20 cellular contexts compared by ENCODE assay signal in the genomic region with DNA sequence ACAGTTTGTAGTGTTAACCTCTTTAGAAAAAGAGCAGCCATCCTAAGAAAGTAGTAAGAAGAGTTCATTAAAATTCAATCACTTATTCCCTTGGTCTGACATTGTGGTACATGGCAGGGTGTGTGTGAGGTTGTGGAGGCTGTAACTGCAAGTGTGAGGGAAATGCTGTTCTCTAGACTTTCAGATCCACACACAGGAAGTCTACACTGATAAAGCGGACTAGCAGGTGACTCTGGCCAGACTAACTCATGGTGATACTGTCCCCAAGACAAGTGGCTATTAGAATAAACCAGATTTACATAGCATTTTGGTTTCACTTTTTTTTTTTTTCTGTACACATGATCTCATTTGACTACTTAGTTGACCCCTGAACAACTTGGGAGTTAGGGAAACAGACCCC. TPM values are rescaled to one million over a fixed set of nuclear protein-coding genes. Genes with fewer than 3 reads are reported as not detected.
DNase-seq lines count a peak whose midpoint lies in the region; ATAC-seq and TF ChIP-seq lines count a peak whose summit lies in the region.
"Had no signal": no experiment of that assay in that cellular context is flagged by ENCODE, and none has a peak within 500 bp of the region (broad histone marks: within the 10 kb centered on the region; RNA-seq: fewer than 3 reads in every experiment).

No MANE protein-coding gene starts in this region.

- ATAC-seq in GM18861 (IDR thresholded peaks at IDR 0.05; ENCODE audit: unreplicated experiment) (peak; percentile 71), HG03342 (IDR thresholded peaks at IDR 0.05; ENCODE audit: unreplicated experiment) (peak; percentile 72), GM21360 (IDR thresholded peaks at IDR 0.05; ENCODE audit: unreplicated experiment) (no peak), HG03139 (IDR thresholded peaks at IDR 0.05; ENCODE audit: unreplicated experiment) (no peak)
- no peak for ATAC-seq in activated T-helper 17 cell treated with anti-CD3 and anti-CD28 coated beads, Interleukin-2, amount 50 U/mL, for 72 hours (replicated peaks)
- ATAC-seq: esophagus mucosa, gastroesophageal sphincter had no signal

- H3K4me1 Mint-ChIP-seq in CD4-positive, alpha-beta memory T cell: peaks cover 34 to 72% (median 47%) of the 10 kb centered on the region in 4 donors
- H3K4me1 Mint-ChIP-seq in activated T-helper 17 cell treated with anti-CD3 and anti-CD28 coated beads, Interleukin-2, amount 50 U/mL, for 72 hours: peaks cover 24% of the 10 kb centered on the region
- H3K4me1 Mint-ChIP-seq: H9 had no signal

- CTCF ChIA-PET in CD4-positive, alpha-beta memory T cell (lab: Charles Lee; ENCODE audit: partially characterized antibody): no interaction called here

- peaks cover 50% of the 10 kb centered on the region for H3K4me1 ChIP-seq in CD4-positive, alpha-beta memory T cell (ENCODE audit: insufficient read depth, low read length)
- H3K4me1 ChIP-seq in spleen: peaks cover 0 to 49% (median 21%) of the 10 kb centered on the region in 6 donors
- H3K4me1 ChIP-seq: testis had no signal

- WGBS in spleen, 5 donors: 58 to 73% (median 67%) methylated on average over 1 of the region's 1 CpG

- H3K27me3 Mint-ChIP-seq in CD4-positive, alpha-beta memory T cell: no peaks in the 10 kb centered on the region
- no peaks in the 10 kb centered on the region for H3K27me3 Mint-ChIP-seq in activated T-helper 17 cell treated with anti-CD3 and anti-CD28 coated beads, Interleukin-2, amount 50 U/mL, for 72 hours

- peaks cover 38 to 55% of the 10 kb centered on the region in 2 donors for H3K36me3 Mint-ChIP-seq in CD4-positive, alpha-beta memory T cell
- peaks cover 62% of the 10 kb centered on the region for H3K36me3 Mint-ChIP-seq in activated T-helper 17 cell treated with anti-CD3 and anti-CD28 coated beads, Interleukin-2, amount 50 U/mL, for 72 hours (ENCODE audit: low read depth)

- DNase-seq in CD4-positive, alpha-beta memory T cell: no peak
- DNase-seq in NK-92 (lab: John Stamatoyannopoulos, UW; ENCODE audit: unreplicated experiment): no peak
- no peak for DNase-seq in spleen
- DNase-seq: AML-193; caudate nucleus; H9; NCI-H1436 treated with DMSO at 0.1 percent for 48 hours; NCI-H2227 treated with DMSO at 0.1 percent for 48 hours; NK-92 treated with Interleukin-12 subunit alpha and Interleukin-12 subunit beta, amount 100 ng/mL, for 24 hours; stimulated activated CD8-positive, alpha-beta memory T cell treated with anti-CD3 and anti-CD28 coated beads, Interleukin-4, amount 100 ng/mL, for 48 hours; testis had no signal

- H3K27ac ChIP-seq in CD4-positive, alpha-beta memory T cell (ENCODE audit: low read depth, low read length): no peak overlapping the region
- peak overlapping the region in 1 of 8 donors; percentile 62 for H3K27ac ChIP-seq in spleen
- H3K27ac ChIP-seq: gastroesophageal sphincter, testis had no signal

- TF ChIP-seq CTCF in spleen (IDR thresholded peaks at IDR 0.05 in 8 of 11, conservative IDR thresholded peaks at IDR 0.05 in 3 of 11): no peak

- no peaks in the 10 kb centered on the region for H3K9me3 ChIP-seq in CD4-positive, alpha-beta memory T cell (ENCODE audit: control insufficient read depth in 1 of 2, low read length in 2 of 2)
- no peaks in the 10 kb centered on the region for H3K9me3 ChIP-seq in spleen
- H3K9me3 ChIP-seq: gastroesophageal sphincter, testis had no signal

- intact Hi-C loops in CD4-positive, alpha-beta memory T cell (cut with micrococcal nuclease): loop anchor here (1.0 kb wide), 1 partner anchor 13 kb away; no protein-coding TSS in a partner anchor
- intact Hi-C loops in spleen (cut with DNase I; ENCODE audit: low total_unique reads): no loop called here

- POLR2A ChIA-PET in CD4-positive, alpha-beta memory T cell (lab: Charles Lee; ENCODE audit: partially characterized antibody): interaction anchor here (1.3 to 2.3 kb wide), 3 partner anchors 10 to 16 kb away, joined by 3 to 25 read pairs (median 16); a partner anchor contains a TSS

- no peak for TF ChIP-seq POLR2A in spleen (IDR thresholded peaks at IDR 0.05)

- no peaks in the 10 kb centered on the region for H3K27me3 ChIP-seq in CD4-positive, alpha-beta memory T cell (ENCODE audit: insufficient read depth, low read length)
- no peaks in the 10 kb centered on the region for H3K27me3 ChIP-seq in spleen (replicated peaks in 1 of 7)
- H3K27me3 ChIP-seq: gastroesophageal sphincter, testis had no signal

- H3K27ac Mint-ChIP-seq in CD4-positive, alpha-beta memory T cell: peak overlapping the region; percentile 28 to 90 (median 81)
- H3K27ac Mint-ChIP-seq in activated T-helper 17 cell treated with anti-CD3 and anti-CD28 coated beads, Interleukin-2, amount 50 U/mL, for 72 hours: peak overlapping the region; percentile 12
- H3K27ac Mint-ChIP-seq: activated T-helper 1 cell treated with anti-CD3 and anti-CD28 coated beads, Interleukin-12 subunit alpha, Interleukin-12 subunit beta, Interleukin-2, Interleukin-4 antibody, amounts not matched to agents 30 ng/mL and 10 ng/mL and 1 ng/mL, durations not matched to agents 14 hours and 24 hours and 36 hours; H9 had no signal

- H3K4me3 Mint-ChIP-seq in CD4-positive, alpha-beta memory T cell: peak overlapping the region in 7 of 8 donors; percentile 3 to 85 (median 43)
- H3K4me3 Mint-ChIP-seq in activated T-helper 17 cell treated with anti-CD3 and anti-CD28 coated beads, Interleukin-2, amount 50 U/mL, for 72 hours: no peak overlapping the region
- H3K4me3 Mint-ChIP-seq: activated T-helper 1 cell treated with anti-CD3 and anti-CD28 coated beads, Interleukin-12 subunit alpha, Interleukin-12 subunit beta, Interleukin-2, Interleukin-4 antibody, amounts not matched to agents 30 ng/mL and 10 ng/mL and 1 ng/mL, durations not matched to agents 14 hours and 24 hours and 36 hours; H9 had no signal

- H3K36me3 ChIP-seq in CD4-positive, alpha-beta memory T cell (ENCODE audit: insufficient read depth, low read length): peaks cover 24% of the 10 kb centered on the region
- peaks cover 0 to 92% (median 29%) of the 10 kb centered on the region in 6 donors for H3K36me3 ChIP-seq in spleen

- no peak overlapping the region for H3K4me3 ChIP-seq in CD4-positive, alpha-beta memory T cell (ENCODE audit: low read length in 2 of 2)
- H3K4me3 ChIP-seq in spleen: no peak overlapping the region
- H3K4me3 ChIP-seq: gastroesophageal sphincter, smooth muscle cell, testis had no signal

- H3K9me3 Mint-ChIP-seq in CD4-positive, alpha-beta memory T cell: no peaks in the 10 kb centered on the region
- no peaks in the 10 kb centered on the region for H3K9me3 Mint-ChIP-seq in activated T-helper 17 cell treated with anti-CD3 and anti-CD28 coated beads, Interleukin-2, amount 50 U/mL, for 72 hours
- H3K9me3 Mint-ChIP-seq: activated T-helper 1 cell treated with anti-CD3 and anti-CD28 coated beads, Interleukin-12 subunit alpha, Interleukin-12 subunit beta, Interleukin-2, Interleukin-4 antibody, amounts not matched to agents 30 ng/mL and 10 ng/mL and 1 ng/mL, durations not matched to agents 14 hours and 24 hours and 36 hours; H9 had no signal

RNA-seq across cellular contexts. Expression of a gene that starts 10.0 kb away (rescaled TPM):
- 10 to 100 TPM; 86.4 to 92.4 TPM for total RNA-seq in CD4-positive, alpha-beta memory T cell
- 10 to 100 TPM; 85.6 to 94.4 TPM for polyA plus RNA-seq in CD4-positive, alpha-beta memory T cell
- total RNA-seq in activated T-helper 17 cell treated with anti-CD3 and anti-CD28 coated beads, Interleukin-2, amount 50 U/mL, for 72 hours: 10 to 100 TPM; 36.2 to 41.2 TPM
- 10 to 100 TPM; 38.1 to 92.1 (median 46.8) TPM for total RNA-seq in spleen
- polyA plus RNA-seq in spleen: 10 to 100 TPM; 73.7 to 95.2 (median 79.6) TPM

RNA-seq across cellular contexts. Expression of a gene that starts 16.0 kb away (rescaled TPM):
- 100 to 1,000 TPM; 225 to 236 TPM for total RNA-seq in CD4-positive, alpha-beta memory T cell
- 100 to 1,000 TPM; 596 to 688 TPM for polyA plus RNA-seq in CD4-positive, alpha-beta memory T cell
- total RNA-seq in activated T-helper 17 cell treated with anti-CD3 and anti-CD28 coated beads, Interleukin-2, amount 50 U/mL, for 72 hours: 100 to 1,000 TPM; 114 to 226 TPM
- 100 to 1,000 TPM in 6 of 7 donors, 10 to 100 TPM in 1; 90.7 to 149 (median 105) TPM for total RNA-seq in spleen
- polyA plus RNA-seq in spleen: 100 to 1,000 TPM; 230 to 275 (median 267) TPM

Comparison
In these comparisons a context has a peak if more than half of its experiments do, and no peak if none do; other contexts are left out.
1. ATAC-seq: peak in GM18861 (single experiment) and HG03342 (single experiment); none in activated T-helper 17 cell treated with anti-CD3 and anti-CD28 coated beads, Interleukin-2, amount 50 U/mL, for 72 hours (single experiment), GM21360 (single experiment) and HG03139 (single experiment).